Comparison of ENCODE assay signal across 1 cellular context in the genomic region with DNA sequence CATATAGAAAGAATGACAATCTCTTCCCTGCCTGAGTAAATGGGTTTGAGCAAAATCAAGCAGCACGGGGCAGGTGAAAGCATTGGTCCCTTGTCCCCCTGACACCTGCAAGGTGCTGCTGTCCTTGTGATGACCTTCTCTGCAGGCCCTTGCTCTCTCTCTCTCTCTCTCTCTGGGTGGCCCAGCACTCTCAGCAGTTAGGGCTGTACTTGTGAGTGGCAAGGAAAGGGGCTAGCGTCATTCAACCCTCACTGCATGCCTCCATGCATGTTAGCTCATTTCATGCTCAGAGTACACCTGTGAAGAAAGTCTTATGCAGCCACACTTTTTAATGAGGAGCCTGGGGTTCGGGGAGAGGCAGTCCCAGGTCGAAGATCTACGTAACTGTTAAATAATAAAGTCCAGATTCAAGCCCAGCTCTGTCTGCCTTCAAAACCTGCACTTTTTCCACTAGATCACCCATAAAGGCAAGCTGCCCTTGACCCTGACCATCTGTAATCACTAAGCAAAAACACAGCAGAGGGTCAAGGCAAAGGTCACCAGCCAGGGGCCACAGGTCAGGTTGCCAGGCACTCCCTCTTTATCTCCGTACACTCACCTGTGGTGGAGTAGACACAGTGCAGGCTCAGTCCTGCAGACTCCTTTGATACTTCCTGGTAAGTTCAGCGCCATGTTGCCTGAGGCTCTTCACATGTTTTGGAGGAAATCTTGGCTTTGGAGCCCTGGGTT.
TF ChIP-seq lines count a peak whose summit lies in the region.

No MANE protein-coding gene starts in this region.

TF ChIP-seq in HepG2, 621 proteins besides CTCF, POLR2A, EP300 and RAD21 (continued from another document and continues in another):
- TF ChIP-seq, protein P1, sequence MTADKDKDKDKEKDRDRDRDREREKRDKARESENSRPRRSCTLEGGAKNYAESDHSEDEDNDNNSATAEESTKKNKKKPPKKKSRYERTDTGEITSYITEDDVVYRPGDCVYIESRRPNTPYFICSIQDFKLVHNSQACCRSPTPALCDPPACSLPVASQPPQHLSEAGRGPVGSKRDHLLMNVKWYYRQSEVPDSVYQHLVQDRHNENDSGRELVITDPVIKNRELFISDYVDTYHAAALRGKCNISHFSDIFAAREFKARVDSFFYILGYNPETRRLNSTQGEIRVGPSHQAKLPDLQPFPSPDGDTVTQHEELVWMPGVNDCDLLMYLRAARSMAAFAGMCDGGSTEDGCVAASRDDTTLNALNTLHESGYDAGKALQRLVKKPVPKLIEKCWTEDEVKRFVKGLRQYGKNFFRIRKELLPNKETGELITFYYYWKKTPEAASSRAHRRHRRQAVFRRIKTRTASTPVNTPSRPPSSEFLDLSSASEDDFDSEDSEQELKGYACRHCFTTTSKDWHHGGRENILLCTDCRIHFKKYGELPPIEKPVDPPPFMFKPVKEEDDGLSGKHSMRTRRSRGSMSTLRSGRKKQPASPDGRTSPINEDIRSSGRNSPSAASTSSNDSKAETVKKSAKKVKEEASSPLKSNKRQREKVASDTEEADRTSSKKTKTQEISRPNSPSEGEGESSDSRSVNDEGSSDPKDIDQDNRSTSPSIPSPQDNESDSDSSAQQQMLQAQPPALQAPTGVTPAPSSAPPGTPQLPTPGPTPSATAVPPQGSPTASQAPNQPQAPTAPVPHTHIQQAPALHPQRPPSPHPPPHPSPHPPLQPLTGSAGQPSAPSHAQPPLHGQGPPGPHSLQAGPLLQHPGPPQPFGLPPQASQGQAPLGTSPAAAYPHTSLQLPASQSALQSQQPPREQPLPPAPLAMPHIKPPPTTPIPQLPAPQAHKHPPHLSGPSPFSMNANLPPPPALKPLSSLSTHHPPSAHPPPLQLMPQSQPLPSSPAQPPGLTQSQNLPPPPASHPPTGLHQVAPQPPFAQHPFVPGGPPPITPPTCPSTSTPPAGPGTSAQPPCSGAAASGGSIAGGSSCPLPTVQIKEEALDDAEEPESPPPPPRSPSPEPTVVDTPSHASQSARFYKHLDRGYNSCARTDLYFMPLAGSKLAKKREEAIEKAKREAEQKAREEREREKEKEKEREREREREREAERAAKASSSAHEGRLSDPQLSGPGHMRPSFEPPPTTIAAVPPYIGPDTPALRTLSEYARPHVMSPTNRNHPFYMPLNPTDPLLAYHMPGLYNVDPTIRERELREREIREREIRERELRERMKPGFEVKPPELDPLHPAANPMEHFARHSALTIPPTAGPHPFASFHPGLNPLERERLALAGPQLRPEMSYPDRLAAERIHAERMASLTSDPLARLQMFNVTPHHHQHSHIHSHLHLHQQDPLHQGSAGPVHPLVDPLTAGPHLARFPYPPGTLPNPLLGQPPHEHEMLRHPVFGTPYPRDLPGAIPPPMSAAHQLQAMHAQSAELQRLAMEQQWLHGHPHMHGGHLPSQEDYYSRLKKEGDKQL (CRISPR knock-in tag; IDR thresholded peaks at IDR 0.05; ENCODE audit: low read depth): no peak
- TF ChIP-seq ZFX (CRISPR knock-in tag; IDR thresholded peaks at IDR 0.05; ENCODE audit: low read depth): no peak
- no peak for TF ChIP-seq SSRP1 (CRISPR knock-in tag; IDR thresholded peaks at IDR 0.05)
- TF ChIP-seq, protein P2, sequence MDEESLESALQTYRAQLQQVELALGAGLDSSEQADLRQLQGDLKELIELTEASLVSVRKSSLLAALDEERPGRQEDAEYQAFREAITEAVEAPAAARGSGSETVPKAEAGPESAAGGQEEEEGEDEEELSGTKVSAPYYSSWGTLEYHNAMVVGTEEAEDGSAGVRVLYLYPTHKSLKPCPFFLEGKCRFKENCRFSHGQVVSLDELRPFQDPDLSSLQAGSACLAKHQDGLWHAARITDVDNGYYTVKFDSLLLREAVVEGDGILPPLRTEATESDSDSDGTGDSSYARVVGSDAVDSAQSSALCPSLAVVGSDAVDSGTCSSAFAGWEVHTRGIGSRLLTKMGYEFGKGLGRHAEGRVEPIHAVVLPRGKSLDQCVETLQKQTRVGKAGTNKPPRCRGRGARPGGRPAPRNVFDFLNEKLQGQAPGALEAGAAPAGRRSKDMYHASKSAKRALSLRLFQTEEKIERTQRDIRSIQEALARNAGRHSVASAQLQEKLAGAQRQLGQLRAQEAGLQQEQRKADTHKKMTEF (CRISPR knock-in tag; IDR thresholded peaks at IDR 0.05): no peak
- no peak for TF ChIP-seq NFKB2 (CRISPR knock-in tag; IDR thresholded peaks at IDR 0.05; ENCODE audit: borderline replicate concordance)
- no peak for TF ChIP-seq TBP (CRISPR knock-in tag; IDR thresholded peaks at IDR 0.05)
- TF ChIP-seq, protein P3, sequence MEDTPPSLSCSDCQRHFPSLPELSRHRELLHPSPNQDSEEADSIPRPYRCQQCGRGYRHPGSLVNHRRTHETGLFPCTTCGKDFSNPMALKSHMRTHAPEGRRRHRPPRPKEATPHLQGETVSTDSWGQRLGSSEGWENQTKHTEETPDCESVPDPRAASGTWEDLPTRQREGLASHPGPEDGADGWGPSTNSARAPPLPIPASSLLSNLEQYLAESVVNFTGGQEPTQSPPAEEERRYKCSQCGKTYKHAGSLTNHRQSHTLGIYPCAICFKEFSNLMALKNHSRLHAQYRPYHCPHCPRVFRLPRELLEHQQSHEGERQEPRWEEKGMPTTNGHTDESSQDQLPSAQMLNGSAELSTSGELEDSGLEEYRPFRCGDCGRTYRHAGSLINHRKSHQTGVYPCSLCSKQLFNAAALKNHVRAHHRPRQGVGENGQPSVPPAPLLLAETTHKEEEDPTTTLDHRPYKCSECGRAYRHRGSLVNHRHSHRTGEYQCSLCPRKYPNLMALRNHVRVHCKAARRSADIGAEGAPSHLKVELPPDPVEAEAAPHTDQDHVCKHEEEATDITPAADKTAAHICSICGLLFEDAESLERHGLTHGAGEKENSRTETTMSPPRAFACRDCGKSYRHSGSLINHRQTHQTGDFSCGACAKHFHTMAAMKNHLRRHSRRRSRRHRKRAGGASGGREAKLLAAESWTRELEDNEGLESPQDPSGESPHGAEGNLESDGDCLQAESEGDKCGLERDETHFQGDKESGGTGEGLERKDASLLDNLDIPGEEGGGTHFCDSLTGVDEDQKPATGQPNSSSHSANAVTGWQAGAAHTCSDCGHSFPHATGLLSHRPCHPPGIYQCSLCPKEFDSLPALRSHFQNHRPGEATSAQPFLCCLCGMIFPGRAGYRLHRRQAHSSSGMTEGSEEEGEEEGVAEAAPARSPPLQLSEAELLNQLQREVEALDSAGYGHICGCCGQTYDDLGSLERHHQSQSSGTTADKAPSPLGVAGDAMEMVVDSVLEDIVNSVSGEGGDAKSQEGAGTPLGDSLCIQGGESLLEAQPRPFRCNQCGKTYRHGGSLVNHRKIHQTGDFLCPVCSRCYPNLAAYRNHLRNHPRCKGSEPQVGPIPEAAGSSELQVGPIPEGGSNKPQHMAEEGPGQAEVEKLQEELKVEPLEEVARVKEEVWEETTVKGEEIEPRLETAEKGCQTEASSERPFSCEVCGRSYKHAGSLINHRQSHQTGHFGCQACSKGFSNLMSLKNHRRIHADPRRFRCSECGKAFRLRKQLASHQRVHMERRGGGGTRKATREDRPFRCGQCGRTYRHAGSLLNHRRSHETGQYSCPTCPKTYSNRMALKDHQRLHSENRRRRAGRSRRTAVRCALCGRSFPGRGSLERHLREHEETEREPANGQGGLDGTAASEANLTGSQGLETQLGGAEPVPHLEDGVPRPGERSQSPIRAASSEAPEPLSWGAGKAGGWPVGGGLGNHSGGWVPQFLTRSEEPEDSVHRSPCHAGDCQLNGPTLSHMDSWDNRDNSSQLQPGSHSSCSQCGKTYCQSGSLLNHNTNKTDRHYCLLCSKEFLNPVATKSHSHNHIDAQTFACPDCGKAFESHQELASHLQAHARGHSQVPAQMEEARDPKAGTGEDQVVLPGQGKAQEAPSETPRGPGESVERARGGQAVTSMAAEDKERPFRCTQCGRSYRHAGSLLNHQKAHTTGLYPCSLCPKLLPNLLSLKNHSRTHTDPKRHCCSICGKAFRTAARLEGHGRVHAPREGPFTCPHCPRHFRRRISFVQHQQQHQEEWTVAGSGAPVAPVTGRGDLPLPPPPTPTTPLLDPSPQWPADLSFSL (CRISPR knock-in tag; IDR thresholded peaks at IDR 0.05): no peak
- no peak for TF ChIP-seq ZNF75D (CRISPR knock-in tag; IDR thresholded peaks at IDR 0.05; ENCODE audit: borderline replicate concordance)
- TF ChIP-seq MYNN (CRISPR knock-in tag; IDR thresholded peaks at IDR 0.05; ENCODE audit: low read depth): no peak
- no peak for TF ChIP-seq ZFP36 (IDR thresholded peaks at IDR 0.05; ENCODE audit: borderline replicate concordance, low read depth, low read length, partially characterized antibody)
- TF ChIP-seq, protein P4, sequence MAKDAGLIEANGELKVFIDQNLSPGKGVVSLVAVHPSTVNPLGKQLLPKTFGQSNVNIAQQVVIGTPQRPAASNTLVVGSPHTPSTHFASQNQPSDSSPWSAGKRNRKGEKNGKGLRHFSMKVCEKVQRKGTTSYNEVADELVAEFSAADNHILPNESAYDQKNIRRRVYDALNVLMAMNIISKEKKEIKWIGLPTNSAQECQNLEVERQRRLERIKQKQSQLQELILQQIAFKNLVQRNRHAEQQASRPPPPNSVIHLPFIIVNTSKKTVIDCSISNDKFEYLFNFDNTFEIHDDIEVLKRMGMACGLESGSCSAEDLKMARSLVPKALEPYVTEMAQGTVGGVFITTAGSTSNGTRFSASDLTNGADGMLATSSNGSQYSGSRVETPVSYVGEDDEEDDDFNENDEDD (CRISPR knock-in tag; IDR thresholded peaks at IDR 0.05; ENCODE audit: borderline replicate concordance): no peak
- TF ChIP-seq, protein P5, sequence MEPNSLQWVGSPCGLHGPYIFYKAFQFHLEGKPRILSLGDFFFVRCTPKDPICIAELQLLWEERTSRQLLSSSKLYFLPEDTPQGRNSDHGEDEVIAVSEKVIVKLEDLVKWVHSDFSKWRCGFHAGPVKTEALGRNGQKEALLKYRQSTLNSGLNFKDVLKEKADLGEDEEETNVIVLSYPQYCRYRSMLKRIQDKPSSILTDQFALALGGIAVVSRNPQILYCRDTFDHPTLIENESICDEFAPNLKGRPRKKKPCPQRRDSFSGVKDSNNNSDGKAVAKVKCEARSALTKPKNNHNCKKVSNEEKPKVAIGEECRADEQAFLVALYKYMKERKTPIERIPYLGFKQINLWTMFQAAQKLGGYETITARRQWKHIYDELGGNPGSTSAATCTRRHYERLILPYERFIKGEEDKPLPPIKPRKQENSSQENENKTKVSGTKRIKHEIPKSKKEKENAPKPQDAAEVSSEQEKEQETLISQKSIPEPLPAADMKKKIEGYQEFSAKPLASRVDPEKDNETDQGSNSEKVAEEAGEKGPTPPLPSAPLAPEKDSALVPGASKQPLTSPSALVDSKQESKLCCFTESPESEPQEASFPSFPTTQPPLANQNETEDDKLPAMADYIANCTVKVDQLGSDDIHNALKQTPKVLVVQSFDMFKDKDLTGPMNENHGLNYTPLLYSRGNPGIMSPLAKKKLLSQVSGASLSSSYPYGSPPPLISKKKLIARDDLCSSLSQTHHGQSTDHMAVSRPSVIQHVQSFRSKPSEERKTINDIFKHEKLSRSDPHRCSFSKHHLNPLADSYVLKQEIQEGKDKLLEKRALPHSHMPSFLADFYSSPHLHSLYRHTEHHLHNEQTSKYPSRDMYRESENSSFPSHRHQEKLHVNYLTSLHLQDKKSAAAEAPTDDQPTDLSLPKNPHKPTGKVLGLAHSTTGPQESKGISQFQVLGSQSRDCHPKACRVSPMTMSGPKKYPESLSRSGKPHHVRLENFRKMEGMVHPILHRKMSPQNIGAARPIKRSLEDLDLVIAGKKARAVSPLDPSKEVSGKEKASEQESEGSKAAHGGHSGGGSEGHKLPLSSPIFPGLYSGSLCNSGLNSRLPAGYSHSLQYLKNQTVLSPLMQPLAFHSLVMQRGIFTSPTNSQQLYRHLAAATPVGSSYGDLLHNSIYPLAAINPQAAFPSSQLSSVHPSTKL (CRISPR knock-in tag; IDR thresholded peaks at IDR 0.05): peak; percentile 79
- TF ChIP-seq MEIS1 (CRISPR knock-in tag; IDR thresholded peaks at IDR 0.05; ENCODE audit: borderline replicate concordance): no peak; the same call in 1 of the 2 replicates
- TF ChIP-seq ZNF235 (CRISPR knock-in tag; IDR thresholded peaks at IDR 0.05; ENCODE audit: borderline replicate concordance): no peak
- TF ChIP-seq ZNF34 (CRISPR knock-in tag; IDR thresholded peaks at IDR 0.05; ENCODE audit: borderline replicate concordance): no peak
- no peak for TF ChIP-seq ZNF343 (CRISPR knock-in tag; IDR thresholded peaks at IDR 0.05)
- TF ChIP-seq MTF1 (CRISPR knock-in tag; IDR thresholded peaks at IDR 0.05): no peak
- 0 out of 2 replicates have a peak, but pooled peaks have one; percentile 24 for TF ChIP-seq PPARG (CRISPR knock-in tag; conservative IDR thresholded peaks at IDR 0.05)
- TF ChIP-seq ZNF180 (CRISPR knock-in tag; IDR thresholded peaks at IDR 0.05; ENCODE audit: borderline replicate concordance, low read depth): no peak
- TF ChIP-seq KDM6A (CRISPR knock-in tag; IDR thresholded peaks at IDR 0.05; ENCODE audit: low read depth): no peak
- TF ChIP-seq KAT7 (CRISPR knock-in tag; IDR thresholded peaks at IDR 0.05; ENCODE audit: borderline replicate concordance): no peak
- TF ChIP-seq PAF1 (CRISPR knock-in tag; IDR thresholded peaks at IDR 0.05): no peak
- no peak for TF ChIP-seq ZNF550 (CRISPR knock-in tag; IDR thresholded peaks at IDR 0.05; ENCODE audit: borderline replicate concordance)
- no peak for TF ChIP-seq ZFP62 (CRISPR knock-in tag; IDR thresholded peaks at IDR 0.05)
- TF ChIP-seq ZNF292 (CRISPR knock-in tag; IDR thresholded peaks at IDR 0.05; ENCODE audit: borderline replicate concordance, low read depth): peak; percentile 58; the same call in 1 of the 2 replicates
- no peak for TF ChIP-seq RARG (CRISPR knock-in tag; IDR thresholded peaks at IDR 0.05; ENCODE audit: low read depth)
- no peak for TF ChIP-seq ZBTB1 (CRISPR knock-in tag; IDR thresholded peaks at IDR 0.05; ENCODE audit: borderline replicate concordance)
- no peak for TF ChIP-seq POLR2AphosphoS5 (IDR thresholded peaks at IDR 0.05; ENCODE audit: low read depth, low read length)
- TF ChIP-seq DPF2 (CRISPR knock-in tag; IDR thresholded peaks at IDR 0.05; ENCODE audit: borderline replicate concordance, low read depth): no peak
- no peak for TF ChIP-seq TOE1 (CRISPR knock-in tag; IDR thresholded peaks at IDR 0.05)
- TF ChIP-seq MAF1 (CRISPR knock-in tag; IDR thresholded peaks at IDR 0.05; ENCODE audit: borderline replicate concordance): no peak
